In the genomic region with DNA sequence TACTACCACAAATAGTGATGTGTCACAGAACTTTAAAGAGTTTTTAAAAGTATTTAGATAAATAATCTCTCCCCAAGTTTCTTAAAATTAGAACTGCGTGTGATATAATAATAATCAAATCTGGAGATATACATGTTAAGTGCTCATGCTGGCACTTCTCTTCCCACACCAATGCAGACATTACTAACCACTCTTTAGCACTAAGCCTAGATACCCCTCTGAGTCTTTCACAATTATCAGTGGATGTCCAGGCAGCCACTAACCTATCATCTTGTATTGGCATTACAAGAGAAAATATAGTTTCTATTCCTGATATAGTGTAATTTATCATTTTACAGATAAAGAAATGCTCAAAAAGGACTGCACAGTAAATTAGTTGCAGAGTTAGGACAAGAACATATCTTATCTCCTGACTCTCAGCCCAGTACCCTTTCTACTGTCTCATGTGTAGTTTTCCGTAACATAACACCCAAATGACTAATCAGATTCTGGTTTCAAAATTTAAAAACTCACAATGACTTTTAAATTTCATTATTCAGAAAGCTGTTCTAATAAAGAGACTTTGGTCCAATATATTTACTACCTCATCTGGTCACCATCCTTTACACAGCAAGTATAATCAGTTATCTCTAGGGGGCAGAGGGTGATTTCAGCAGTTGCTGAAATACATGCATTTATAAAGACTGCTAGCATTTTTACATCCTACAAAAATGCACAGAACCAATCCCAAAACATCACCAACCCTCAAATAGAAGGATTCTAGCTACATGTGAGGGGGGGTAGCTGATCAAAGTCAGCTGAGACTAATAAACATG, we compare ENCODE assay signal across 1 cellular context.
TF ChIP-seq lines count a peak whose summit lies in the region.

No MANE protein-coding gene starts in this region.

TF ChIP-seq in SK-N-SH treated with all-trans-retinoic acid at 6 μM for 48 hours, 23 proteins besides CTCF, POLR2A, EP300 and RAD21 (continued from another document):
- TF ChIP-seq, protein P1, sequence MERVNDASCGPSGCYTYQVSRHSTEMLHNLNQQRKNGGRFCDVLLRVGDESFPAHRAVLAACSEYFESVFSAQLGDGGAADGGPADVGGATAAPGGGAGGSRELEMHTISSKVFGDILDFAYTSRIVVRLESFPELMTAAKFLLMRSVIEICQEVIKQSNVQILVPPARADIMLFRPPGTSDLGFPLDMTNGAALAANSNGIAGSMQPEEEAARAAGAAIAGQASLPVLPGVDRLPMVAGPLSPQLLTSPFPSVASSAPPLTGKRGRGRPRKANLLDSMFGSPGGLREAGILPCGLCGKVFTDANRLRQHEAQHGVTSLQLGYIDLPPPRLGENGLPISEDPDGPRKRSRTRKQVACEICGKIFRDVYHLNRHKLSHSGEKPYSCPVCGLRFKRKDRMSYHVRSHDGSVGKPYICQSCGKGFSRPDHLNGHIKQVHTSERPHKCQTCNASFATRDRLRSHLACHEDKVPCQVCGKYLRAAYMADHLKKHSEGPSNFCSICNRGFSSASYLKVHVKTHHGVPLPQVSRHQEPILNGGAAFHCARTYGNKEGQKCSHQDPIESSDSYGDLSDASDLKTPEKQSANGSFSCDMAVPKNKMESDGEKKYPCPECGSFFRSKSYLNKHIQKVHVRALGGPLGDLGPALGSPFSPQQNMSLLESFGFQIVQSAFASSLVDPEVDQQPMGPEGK (CRISPR knock-in tag; IDR thresholded peaks at IDR 0.05; ENCODE audit: borderline replicate concordance) = no peak
- TF ChIP-seq, protein P2, sequence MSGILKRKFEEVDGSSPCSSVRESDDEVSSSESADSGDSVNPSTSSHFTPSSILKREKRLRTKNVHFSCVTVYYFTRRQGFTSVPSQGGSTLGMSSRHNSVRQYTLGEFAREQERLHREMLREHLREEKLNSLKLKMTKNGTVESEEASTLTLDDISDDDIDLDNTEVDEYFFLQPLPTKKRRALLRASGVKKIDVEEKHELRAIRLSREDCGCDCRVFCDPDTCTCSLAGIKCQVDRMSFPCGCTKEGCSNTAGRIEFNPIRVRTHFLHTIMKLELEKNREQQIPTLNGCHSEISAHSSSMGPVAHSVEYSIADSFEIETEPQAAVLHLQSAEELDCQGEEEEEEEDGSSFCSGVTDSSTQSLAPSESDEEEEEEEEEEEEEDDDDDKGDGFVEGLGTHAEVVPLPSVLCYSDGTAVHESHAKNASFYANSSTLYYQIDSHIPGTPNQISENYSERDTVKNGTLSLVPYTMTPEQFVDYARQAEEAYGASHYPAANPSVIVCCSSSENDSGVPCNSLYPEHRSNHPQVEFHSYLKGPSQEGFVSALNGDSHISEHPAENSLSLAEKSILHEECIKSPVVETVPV (CRISPR knock-in tag; IDR thresholded peaks at IDR 0.05) = no peak
- no peak for TF ChIP-seq ARNTL (CRISPR knock-in tag; IDR thresholded peaks at IDR 0.05; ENCODE audit: borderline replicate concordance, low read depth)
- TF ChIP-seq OSR1 (CRISPR knock-in tag; IDR thresholded peaks at IDR 0.05) = no peak
- no peak for TF ChIP-seq SNAI2 (CRISPR knock-in tag; IDR thresholded peaks at IDR 0.05)
- TF ChIP-seq, protein P3, sequence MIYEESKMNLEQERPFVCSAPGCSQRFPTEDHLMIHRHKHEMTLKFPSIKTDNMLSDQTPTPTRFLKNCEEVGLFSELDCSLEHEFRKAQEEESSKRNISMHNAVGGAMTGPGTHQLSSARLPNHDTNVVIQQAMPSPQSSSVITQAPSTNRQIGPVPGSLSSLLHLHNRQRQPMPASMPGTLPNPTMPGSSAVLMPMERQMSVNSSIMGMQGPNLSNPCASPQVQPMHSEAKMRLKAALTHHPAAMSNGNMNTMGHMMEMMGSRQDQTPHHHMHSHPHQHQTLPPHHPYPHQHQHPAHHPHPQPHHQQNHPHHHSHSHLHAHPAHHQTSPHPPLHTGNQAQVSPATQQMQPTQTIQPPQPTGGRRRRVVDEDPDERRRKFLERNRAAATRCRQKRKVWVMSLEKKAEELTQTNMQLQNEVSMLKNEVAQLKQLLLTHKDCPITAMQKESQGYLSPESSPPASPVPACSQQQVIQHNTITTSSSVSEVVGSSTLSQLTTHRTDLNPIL (CRISPR knock-in tag; IDR thresholded peaks at IDR 0.05; ENCODE audit: low read depth) = no peak
